In the genomic region with DNA sequence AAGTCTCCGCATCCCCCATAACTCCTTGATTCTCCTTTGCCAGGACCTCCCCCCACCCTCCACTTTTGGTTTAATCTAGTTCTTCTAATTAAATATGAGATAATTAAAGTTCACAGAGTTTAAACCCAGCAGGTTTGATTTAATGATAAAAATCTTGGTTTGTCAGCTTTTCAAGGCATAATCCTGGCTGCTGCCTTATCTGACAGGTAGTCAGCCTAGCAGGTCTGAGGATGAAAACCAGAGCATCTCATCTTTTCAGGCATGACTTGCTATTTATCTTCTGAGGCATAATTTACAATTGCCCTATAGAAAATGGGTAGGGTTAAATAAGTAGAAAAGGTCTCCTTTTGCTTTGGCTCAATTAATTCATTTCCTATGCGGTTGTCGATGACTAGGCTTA, we compare ENCODE assay signal across 26 cellular contexts.
"Had no signal": no experiment of that assay in that cellular context is flagged by ENCODE, and none has a peak within 500 bp of the region (broad histone marks: within the 10 kb centered on the region; RNA-seq: fewer than 3 reads in every experiment).

No MANE protein-coding gene starts in this region.

- H3K9me3 ChIP-seq: colonic mucosa, esophagus squamous epithelium, gastrocnemius medialis, heart right ventricle, left lung, lower lobe of right lung had no signal

- ATAC-seq: effector memory CD8-positive, alpha-beta T cell; esophagus mucosa; gastrocnemius medialis; heart right ventricle; left cardiac atrium; left lung; left ventricle myocardium superior; lower lobe of right lung had no signal

- H3K27me3 Mint-ChIP-seq: dendritic cell treated with granulocyte-macrophage colony-stimulating factor and Interleukin-4, amounts not matched to agents 40 ng/mL and 50 ng/mL, for 4 days; effector memory CD8-positive, alpha-beta T cell had no signal

- H3K27me3 ChIP-seq: colonic mucosa, esophagus squamous epithelium, gastrocnemius medialis, left lung had no signal

- H3K4me3 Mint-ChIP-seq: dendritic cell treated with granulocyte-macrophage colony-stimulating factor and Interleukin-4, amounts not matched to agents 40 ng/mL and 50 ng/mL, for 4 days; effector memory CD8-positive, alpha-beta T cell; endodermal cell had no signal

- H3K27ac ChIP-seq: colonic mucosa, epithelial cell of prostate, esophagus squamous epithelium, gastrocnemius medialis, heart right ventricle, left lung, lower lobe of right lung had no signal

- FAIRE-seq: endometrium, islet of Langerhans, keratinocyte had no signal

- H3K4me3 ChIP-seq: colonic mucosa, esophagus squamous epithelium, gastrocnemius medialis, heart right ventricle, left lung, lower lobe of right lung had no signal

- H3K36me3 ChIP-seq: colonic mucosa, esophagus squamous epithelium, gastrocnemius medialis, heart right ventricle, left lung, lower lobe of right lung had no signal

- H3K9me3 Mint-ChIP-seq: dendritic cell treated with granulocyte-macrophage colony-stimulating factor and Interleukin-4, amounts not matched to agents 40 ng/mL and 50 ng/mL, for 4 days; effector memory CD8-positive, alpha-beta T cell; endodermal cell had no signal

- DNase-seq: colonic mucosa; cortex of kidney; effector CD8-positive, alpha-beta T cell; effector memory CD8-positive, alpha-beta T cell; endodermal cell; erythroblast; esophagus squamous epithelium; foreskin fibroblast; foreskin melanocyte; gastrocnemius medialis; glutamatergic neuron; head of caudate nucleus; heart right ventricle; hippocampal formation; left cardiac atrium; left lung; left ventricle myocardium superior; lower lobe of right lung; mesenchymal stem cell; midbrain had no signal

- H3K4me1 ChIP-seq: colonic mucosa, esophagus squamous epithelium, gastrocnemius medialis, heart right ventricle, left lung, lower lobe of right lung had no signal

- H3K27ac Mint-ChIP-seq: dendritic cell treated with granulocyte-macrophage colony-stimulating factor and Interleukin-4, amounts not matched to agents 40 ng/mL and 50 ng/mL, for 4 days; effector memory CD8-positive, alpha-beta T cell; endodermal cell had no signal
